3 cellular contexts compared by ENCODE assay signal in genomic region chr2:16708173-16708572, GRCh38.
TF ChIP-seq lines count a peak whose summit lies in the region.

No MANE protein-coding gene starts in this region.

TF ChIP-seq in HepG2, 621 proteins besides CTCF, POLR2A, EP300 and RAD21:
- TF ChIP-seq ZNF230 (CRISPR knock-in tag; IDR thresholded peaks at IDR 0.05) (no peak), MAFF (IDR thresholded peaks at IDR 0.05; ENCODE audit: low read depth, low read length) (peak; percentile 57), ATRX (CRISPR knock-in tag; IDR thresholded peaks at IDR 0.05; ENCODE audit: borderline replicate concordance) (no peak), ZKSCAN1 (IDR thresholded peaks at IDR 0.05; ENCODE audit: low read length) (no peak), ZBTB20 (CRISPR knock-in tag; IDR thresholded peaks at IDR 0.05; ENCODE audit: borderline replicate concordance, low read depth) (no peak), GATAD2A (CRISPR knock-in tag; IDR thresholded peaks at IDR 0.05) (no peak), ZNF790 (CRISPR knock-in tag; IDR thresholded peaks at IDR 0.05; ENCODE audit: borderline replicate concordance) (no peak), ZNF382 (CRISPR knock-in tag; IDR thresholded peaks at IDR 0.05; ENCODE audit: borderline replicate concordance) (no peak), ZNF577 (CRISPR knock-in tag; IDR thresholded peaks at IDR 0.05; ENCODE audit: borderline replicate concordance, low read depth) (no peak), MAFK (conservative IDR thresholded peaks at IDR 0.05 in 1 of 2, IDR thresholded peaks at IDR 0.05 in 1 of 2; ENCODE audit: low read length in 2 of 2) (peak; percentile 53 to 66), TBX2 (CRISPR knock-in tag; IDR thresholded peaks at IDR 0.05; ENCODE audit: borderline replicate concordance) (no peak), SUZ12 (IDR thresholded peaks at IDR 0.05; ENCODE audit: low read depth, low read length) (no peak), ZSCAN25 (CRISPR knock-in tag; IDR thresholded peaks at IDR 0.05) (no peak), SMARCC2 (IDR thresholded peaks at IDR 0.05) (no peak), PTBP1 (IDR thresholded peaks at IDR 0.05; ENCODE audit: low read depth, low read length, poor library complexity, severe bottlenecking) (no peak), MED13 (CRISPR knock-in tag; IDR thresholded peaks at IDR 0.05) (no peak)

TF ChIP-seq in A549, 52 proteins besides CTCF, POLR2A, EP300 and RAD21:
- TF ChIP-seq MAFK (IDR thresholded peaks at IDR 0.05; ENCODE audit: partially characterized antibody) (peak; percentile 29), NR3C1 (IDR thresholded peaks at IDR 0.05) (no peak), KDM5A (IDR thresholded peaks at IDR 0.05) (no peak), ZFP36 (IDR thresholded peaks at IDR 0.05; ENCODE audit: borderline replicate concordance, partially characterized antibody) (no peak)
TF ChIP-seq in A549: peak in this region for 1.

TF ChIP-seq in K562, 482 proteins besides CTCF, POLR2A, EP300 and RAD21:
- TF ChIP-seq ZMIZ1 (IDR thresholded peaks at IDR 0.05; ENCODE audit: low read depth in 2 of 2, low read length in 2 of 2) (no peak), ZNF253 (CRISPR knock-in tag; conservative IDR thresholded peaks at IDR 0.05) (no peak), ZNF316 (IDR thresholded peaks at IDR 0.05) (0 out of 2 replicates have a peak, but pooled peaks have one; percentile 12), ZEB2 (IDR thresholded peaks at IDR 0.05) (no peak), NFXL1 (CRISPR knock-in tag; IDR thresholded peaks at IDR 0.05) (no peak), ZNF23 (CRISPR knock-in tag; IDR thresholded peaks at IDR 0.05) (no peak), TGIF2 (CRISPR knock-in tag; IDR thresholded peaks at IDR 0.05) (no peak)
